ENCODE assay signal across 24 cellular contexts in genomic region chr7:139427788-139428187, GRCh38. TPM values are rescaled to one million over a fixed set of nuclear protein-coding genes. Genes with fewer than 3 reads are reported as not detected.
"Had no signal": no experiment of that assay in that cellular context is flagged by ENCODE, and none has a peak within 500 bp of the region (broad histone marks: within the 10 kb centered on the region; RNA-seq: fewer than 3 reads in every experiment).

No MANE protein-coding gene starts in this region.

- DNase-seq: activated CD4-positive, alpha-beta memory T cell treated with anti-CD3 and anti-CD28 coated beads for 36 hours; activated CD4-positive, alpha-beta T cell treated with anti-CD3 and anti-CD28 coated beads, Interleukin-2, amount 10 ng/mL, durations not matched to agents 24 days and 14 days; activated CD4-positive, CD25-positive, alpha-beta regulatory T cell treated with anti-CD3 and anti-CD28 coated beads, Interleukin-2, amount 50 U/mL, for 72 hours; activated naive CD4-positive, alpha-beta T cell; activated T-cell treated with anti-CD3 and anti-CD28 coated beads, Interleukin-2, amount 50 U/mL, for 48 hours; anterior cingulate cortex; effector memory CD8-positive, alpha-beta T cell; foreskin melanocyte; mucosa of descending colon; right cardiac atrium; stimulated activated CD4-positive, alpha-beta T cell treated with anti-CD3 and anti-CD28 coated beads, Interleukin-15, amount 100 ng/mL, for 24 hours; stimulated activated CD4-positive, alpha-beta T cell treated with anti-CD3 and anti-CD28 coated beads, Interleukin-2, amount 100 ng/mL, for 24 hours; stimulated activated naive B cell treated with anti-CD40 and anti-IgM and Interleukin-4, amounts not matched to agents 10 μg/mL and 1 μg/mL and 100 μg/mL, for 72 hours; testis; uterus had no signal

- H3K36me3 ChIP-seq: cardiac muscle cell, uterus had no signal

- H3K27me3 ChIP-seq: cardiac muscle cell, esophagus muscularis mucosa, testis, uterus had no signal

- H3K4me3 ChIP-seq: cardiac muscle cell, coronary artery, esophagus muscularis mucosa, mucosa of descending colon, testis, uterus had no signal

- H3K27ac ChIP-seq: cardiac muscle cell, coronary artery, esophagus muscularis mucosa, testis, uterus had no signal

- H3K4me1 ChIP-seq: testis, uterus had no signal

- H3K9me3 ChIP-seq: esophagus muscularis mucosa, mucosa of descending colon, testis, uterus had no signal

- FAIRE-seq: islet of Langerhans had no signal

RNA-seq across cellular contexts. Expression of gene KLRG2, which starts 55.7 kb away (rescaled TPM):
- total RNA-seq: cardiac muscle cell; cerebellum; glomerular endothelial cell; mucosa of descending colon; myocyte; natural killer cell treated with Interleukin-12 subunit alpha and Interleukin-12 subunit beta and Interleukin-15 and Interleukin-18, amount 100 ng/mL, for 72 hours; right cardiac atrium had no signal
- polyA plus RNA-seq: cardiac muscle cell, liver, right cardiac atrium had no signal
